In genomic region chr6:11778042-11778441, GRCh38 we compare ENCODE assay signal across 29 cellular contexts. TPM values are rescaled to one million over a fixed set of nuclear protein-coding genes. Genes with fewer than 3 reads are reported as not detected.
"Had no signal": no experiment of that assay in that cellular context is flagged by ENCODE, and none has a peak within 500 bp of the region (broad histone marks: within the 10 kb centered on the region; RNA-seq: fewer than 3 reads in every experiment).

No MANE protein-coding gene starts in this region.

- H3K9me3 ChIP-seq: neutrophil, thoracic aorta, vagina had no signal

- H3K4me3 ChIP-seq: skin epidermis, thoracic aorta, vagina had no signal

- H3K27me3 ChIP-seq: brain microvascular endothelial cell, neutrophil, vagina had no signal

- H3K27ac ChIP-seq: brain microvascular endothelial cell, neutrophil, thoracic aorta, vagina had no signal

- H3K36me3 ChIP-seq: brain microvascular endothelial cell, neutrophil, thoracic aorta, vagina had no signal

- DNase-seq: activated CD4-positive, alpha-beta memory T cell treated with anti-CD3 and anti-CD28 coated beads for 36 hours; activated CD4-positive, alpha-beta T cell treated with anti-CD3 and anti-CD28 coated beads, Interleukin-2, amount 10 ng/mL, durations not matched to agents 24 days and 14 days; activated CD4-positive, CD25-positive, alpha-beta regulatory T cell treated with anti-CD3 and anti-CD28 coated beads, Interleukin-2, amount 50 U/mL, for 72 hours; activated CD8-positive, alpha-beta memory T cell treated with anti-CD3 and anti-CD28 coated beads, Interleukin-2, amount 50 U/mL, for 4 hours; activated gamma-delta T cell; activated naive CD4-positive, alpha-beta T cell treated with anti-CD3 and anti-CD28 coated beads, Interleukin-2, amount 10 ng/mL, durations not matched to agents 7 days and 5 days; activated naive CD8-positive, alpha-beta T cell treated with anti-CD3 and anti-CD28 coated beads, Interleukin-2, amount 10 ng/mL, durations not matched to agents 7 days and 5 days; activated T-cell treated with anti-CD3 and anti-CD28 coated beads, Interleukin-2, amount 50 U/mL, for 24 hours; amniotic stem cell; brain microvascular endothelial cell; cortex of kidney; foreskin fibroblast; head of caudate nucleus; immature natural killer cell; kidney; midbrain; nephron progenitor cell; stimulated activated CD4-positive, alpha-beta T cell treated with anti-CD3 and anti-CD28 coated beads, Interleukin-15, amount 100 ng/mL, for 24 hours; stimulated activated CD4-positive, alpha-beta T cell treated with anti-CD3 and anti-CD28 coated beads, Interleukin-2, amount 100 ng/mL, for 24 hours; stimulated activated naive B cell treated with anti-CD40 and anti-IgM and Interleukin-4, amounts not matched to agents 10 μg/mL and 1 μg/mL and 100 μg/mL, for 72 hours; T-helper 17 cell had no signal

RNA-seq across cellular contexts. Expression of gene ADTRP, which starts 0.6 kb away (rescaled TPM):
- total RNA-seq: cardiac septum, cerebellum, osteocyte, progenitor cell of endocrine pancreas, thoracic aorta, vagina had no signal
- polyA plus RNA-seq: immature natural killer cell had no signal
